Comparison of ENCODE assay signal across 8 cellular contexts in the genomic region with DNA sequence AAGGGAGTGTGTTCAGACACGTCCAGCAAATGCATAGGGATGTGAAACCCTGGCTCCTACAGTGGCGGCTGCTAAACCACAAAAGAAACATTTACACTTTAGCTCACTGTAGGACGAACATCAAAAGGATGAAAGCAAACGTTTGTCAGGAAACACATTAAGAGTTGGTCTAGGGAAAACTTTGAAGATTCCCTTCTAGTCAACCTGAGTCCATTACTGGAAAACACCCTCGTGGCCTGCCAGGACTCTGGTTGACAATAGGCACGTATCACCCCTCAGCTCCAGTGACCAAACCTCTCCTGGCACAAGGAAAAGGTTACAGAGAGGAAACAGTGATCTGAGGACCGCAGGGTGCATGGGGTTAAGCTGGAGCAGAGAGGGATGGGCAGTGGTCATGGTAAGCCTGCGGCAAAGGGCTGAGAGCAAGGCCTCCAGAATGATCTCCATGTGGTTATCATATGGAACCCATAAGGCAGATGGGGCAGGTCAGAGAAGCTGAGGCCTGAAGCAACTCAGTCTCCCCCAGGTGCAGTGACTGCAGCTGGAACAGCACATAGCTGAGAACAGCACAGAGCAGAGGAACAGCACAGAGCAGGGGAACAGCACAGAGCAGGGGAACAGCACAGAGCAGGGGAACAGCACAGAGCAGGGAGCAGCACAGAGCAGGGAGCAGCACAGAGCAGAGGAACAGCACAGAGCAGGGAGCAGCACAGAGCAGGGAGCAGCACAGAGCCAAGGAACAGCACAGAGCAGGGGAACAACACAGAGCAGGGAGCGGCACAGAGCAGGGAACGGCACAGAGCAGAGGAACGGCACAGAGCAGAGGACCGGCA. TPM values are rescaled to one million over a fixed set of nuclear protein-coding genes. Genes with fewer than 3 reads are reported as not detected.
A peak's percentile ranks its signal among the peaks of the same experiment; 100 is the strongest.
DNase-seq lines count a peak whose midpoint lies in the region; ATAC-seq and TF ChIP-seq lines count a peak whose summit lies in the region.
"Had no signal": no experiment of that assay in that cellular context is flagged by ENCODE, and none has a peak within 500 bp of the region (broad histone marks: within the 10 kb centered on the region; RNA-seq: fewer than 3 reads in every experiment).

No MANE protein-coding gene starts in this region.

- H3K27me3 Mint-ChIP-seq in activated CD8-positive, alpha-beta T cell treated with anti-CD3 and anti-CD28 coated beads for 36 hours = no peaks in the 10 kb centered on the region
- H3K27me3 Mint-ChIP-seq in Calu3 (ENCODE audit: unreplicated experiment) = no peaks in the 10 kb centered on the region

- BruUV-seq in Calu3 (replicated peaks; lab: Mats Ljungman, UMichigan) = no TSS peak

- CTCF ChIA-PET in activated CD8-positive, alpha-beta T cell treated with anti-CD3 and anti-CD28 coated beads for 36 hours (lab: Charles Lee) = interaction anchor here (1.0 to 1.1 kb wide), 2 partner anchors 49 to 345 kb away, joined by 3 to 6 read pairs; no protein-coding TSS in a partner anchor
- CTCF ChIA-PET in Calu3 (lab: Charles Lee) = interaction anchor here (0.6 kb wide), 1 partner anchor 1225 kb away, joined by 7 read pairs; no protein-coding TSS in a partner anchor

- DNase-seq in GM20000 (ENCODE audit: low spot score) (peak; percentile 71), Calu3 (no peak), COLO829 (ENCODE audit: low spot score) (no peak), AG08395 (ENCODE audit: low spot score) (no peak)
- peak; percentile 32 for DNase-seq in activated CD8-positive, alpha-beta T cell treated with anti-CD3 and anti-CD28 coated beads for 36 hours
- DNase-seq in stimulated activated effector memory CD8-positive, alpha-beta T cell treated with anti-CD3 and anti-CD28 coated beads, Interleukin-12 subunit alpha, Interleukin-12 subunit beta, amount 100 ng/mL, for 72 hours (ENCODE audit: low spot score in 2 of 2) = no peak
- DNase-seq: activated T-cell treated with anti-CD3 and anti-CD28 coated beads, Interleukin-2, amount 50 U/mL, for 48 hours had no signal

- POLR2A ChIA-PET in activated CD8-positive, alpha-beta T cell treated with anti-CD3 and anti-CD28 coated beads for 36 hours (lab: Charles Lee) = interaction anchor here (0.7 kb wide), 1 partner anchor 30 kb away, joined by 4 read pairs; no protein-coding TSS in a partner anchor

- peaks cover 6% of the 10 kb centered on the region for H3K9me3 Mint-ChIP-seq in activated CD8-positive, alpha-beta T cell treated with anti-CD3 and anti-CD28 coated beads for 36 hours
- peaks cover 3% of the 10 kb centered on the region for H3K9me3 Mint-ChIP-seq in stimulated activated effector memory CD8-positive, alpha-beta T cell treated with anti-CD3 and anti-CD28 coated beads, Interleukin-12 subunit alpha, Interleukin-12 subunit beta, amount 100 ng/mL, for 72 hours
- H3K9me3 Mint-ChIP-seq in Calu3 (ENCODE audit: low read depth, unreplicated experiment) = no peaks in the 10 kb centered on the region

- no peaks in the 10 kb centered on the region for H3K36me3 Mint-ChIP-seq in activated CD8-positive, alpha-beta T cell treated with anti-CD3 and anti-CD28 coated beads for 36 hours (ENCODE audit: low read depth)
- no peaks in the 10 kb centered on the region for H3K36me3 Mint-ChIP-seq in stimulated activated effector memory CD8-positive, alpha-beta T cell treated with anti-CD3 and anti-CD28 coated beads, Interleukin-12 subunit alpha, Interleukin-12 subunit beta, amount 100 ng/mL, for 72 hours
- peaks cover 6% of the 10 kb centered on the region for H3K36me3 Mint-ChIP-seq in Calu3 (ENCODE audit: insufficient read depth, unreplicated experiment)

- no peak overlapping the region for H3K27ac Mint-ChIP-seq in activated CD8-positive, alpha-beta T cell treated with anti-CD3 and anti-CD28 coated beads for 36 hours
- no peak overlapping the region for H3K27ac Mint-ChIP-seq in stimulated activated effector memory CD8-positive, alpha-beta T cell treated with anti-CD3 and anti-CD28 coated beads, Interleukin-12 subunit alpha, Interleukin-12 subunit beta, amount 100 ng/mL, for 72 hours
- H3K27ac Mint-ChIP-seq in Calu3 (ENCODE audit: unreplicated experiment) = no peak overlapping the region

- H3K4me1 Mint-ChIP-seq in activated CD8-positive, alpha-beta T cell treated with anti-CD3 and anti-CD28 coated beads for 36 hours (ENCODE audit: low read depth) = peaks cover 11% of the 10 kb centered on the region
- H3K4me1 Mint-ChIP-seq in stimulated activated effector memory CD8-positive, alpha-beta T cell treated with anti-CD3 and anti-CD28 coated beads, Interleukin-12 subunit alpha, Interleukin-12 subunit beta, amount 100 ng/mL, for 72 hours = no peaks in the 10 kb centered on the region
- no peaks in the 10 kb centered on the region for H3K4me1 Mint-ChIP-seq in Calu3 (ENCODE audit: low read depth, unreplicated experiment)

- intact Hi-C loops in activated CD8-positive, alpha-beta T cell treated with anti-CD3 and anti-CD28 coated beads for 36 hours (cut with micrococcal nuclease) = no loop called here
- intact Hi-C loops in Calu3 (cut with micrococcal nuclease; ENCODE audit: unreplicated experiment) = no loop called here

- H3K4me3 Mint-ChIP-seq in activated CD8-positive, alpha-beta T cell treated with anti-CD3 and anti-CD28 coated beads for 36 hours = no peak overlapping the region
- H3K4me3 Mint-ChIP-seq in stimulated activated effector memory CD8-positive, alpha-beta T cell treated with anti-CD3 and anti-CD28 coated beads, Interleukin-12 subunit alpha, Interleukin-12 subunit beta, amount 100 ng/mL, for 72 hours = no peak overlapping the region
- no peak overlapping the region for H3K4me3 Mint-ChIP-seq in Calu3 (ENCODE audit: low read depth, unreplicated experiment)

- TF ChIP-seq CTCF in GM20000 (IDR thresholded peaks at IDR 0.05; ENCODE audit: extremely low read depth, missing control alignments) (no peak), Calu3 (IDR thresholded peaks at IDR 0.05; ENCODE audit: unreplicated experiment) (no peak)
- no peak for TF ChIP-seq CTCF in activated CD8-positive, alpha-beta T cell treated with anti-CD3 and anti-CD28 coated beads for 36 hours (IDR thresholded peaks at IDR 0.05)

- peak; percentile 75 for ATAC-seq in HG03095 (IDR thresholded peaks at IDR 0.05; ENCODE audit: unreplicated experiment)
- peak; percentile 47 for ATAC-seq in activated CD8-positive, alpha-beta T cell treated with anti-CD3 and anti-CD28 coated beads for 36 hours
- ATAC-seq in stimulated activated effector memory CD8-positive, alpha-beta T cell treated with anti-CD3 and anti-CD28 coated beads, Interleukin-12 subunit alpha, Interleukin-12 subunit beta, amount 100 ng/mL, for 72 hours = peak; percentile 37

RNA-seq across cellular contexts. Expression of gene CHST15, which starts 49.9 kb away (rescaled TPM):
- total RNA-seq in activated CD8-positive, alpha-beta T cell treated with anti-CD3 and anti-CD28 coated beads for 36 hours = under 1 TPM; 0.36 to 0.81 TPM
- 18.3 and 19.3 TPM in 2 replicates for total RNA-seq in Calu3 (2022)

Comparison
In these comparisons a context has a peak if more than half of its experiments do, and no peak if none do; other contexts are left out.
1. DNase-seq: peak in GM20000 (single experiment) and activated CD8-positive, alpha-beta T cell treated with anti-CD3 and anti-CD28 coated beads for 36 hours (single experiment); none in stimulated activated effector memory CD8-positive, alpha-beta T cell treated with anti-CD3 and anti-CD28 coated beads, Interleukin-12 subunit alpha, Interleukin-12 subunit beta, amount 100 ng/mL, for 72 hours (0 of 2), Calu3 (single experiment), COLO829 (single experiment) and AG08395 (single experiment).
2. RNA of gene CHST15, which starts 49.9 kb away (total RNA-seq): 18.3 to 19.3 TPM in Calu3; 0.36 to 0.81 TPM in activated CD8-positive, alpha-beta T cell treated with anti-CD3 and anti-CD28 coated beads for 36 hours; every median in the first group is over 10 times any median in the second.
3. Peak in every context shown above with its lines, with median percentiles within 50 percentile points of each other: ATAC-seq.